ENCODE assay signal across 22 cellular contexts in genomic region chr19:711224-711623, GRCh38. TPM values are rescaled to one million over a fixed set of nuclear protein-coding genes. Genes with fewer than 3 reads are reported as not detected.
A peak's percentile ranks its signal among the peaks of the same experiment; 100 is the strongest.
DNase-seq lines count a peak whose midpoint lies in the region; ATAC-seq and TF ChIP-seq lines count a peak whose summit lies in the region.
"Had no signal": no experiment of that assay in that cellular context is flagged by ENCODE, and none has a peak within 500 bp of the region (broad histone marks: within the 10 kb centered on the region; RNA-seq: fewer than 3 reads in every experiment).

No MANE protein-coding gene starts in this region.

- no peak for DNase-seq in GM23338 (ENCODE audit: low spot score)
- no peak for DNase-seq in mesenchymal stem cell
- no peak for DNase-seq in GOT3 (lab: John Stamatoyannopoulos, UW)
- no peak for DNase-seq in cortex of kidney (lab: John Stamatoyannopoulos, UW)
- DNase-seq in D341Med (ENCODE audit: low spot score), result no peak
- DNase-seq in NCI-H1092 (lab: John Stamatoyannopoulos, UW), result no peak
- DNase-seq: activated CD4-positive, alpha-beta T cell treated with anti-CD3 and anti-CD28 coated beads, Interleukin-2, amount 50 U/mL, for 4 hours; activated naive CD4-positive, alpha-beta T cell treated with anti-CD3 and anti-CD28 coated beads for 36 hours; activated T-cell treated with anti-CD3 and anti-CD28 coated beads for 4 hours; dermis blood vessel endothelial cell; mammary epithelial cell; NCI-H1930; NCI-H446 treated with DMSO at 0.1 percent for 48 hours; stimulated activated naive B cell treated with anti-CD40 and anti-IgM and Interleukin-4, amounts not matched to agents 10 μg/mL and 1 μg/mL and 100 μg/mL, for 72 hours; T-helper 1 cell had no signal

- peaks cover 10% of the 10 kb centered on the region; the same call in 1 of the 2 replicates for H3K4me1 ChIP-seq in GM23338 (ENCODE audit: insufficient read depth)
- H3K4me1 ChIP-seq in mesenchymal stem cell (ENCODE audit: control insufficient read depth, insufficient read depth, low read depth, low read length), result peaks cover 20% of the 10 kb centered on the region
- H3K4me1 ChIP-seq in skeletal muscle tissue (ENCODE audit: control insufficient read depth in 3 of 3, insufficient read depth in 3 of 3, low read length in 3 of 3), result peaks cover 0 to 2% (median 0%) of the 10 kb centered on the region in 3 donors

- H3K4me3 ChIP-seq in GM23338 (no peak overlapping the region), mesenchymal stem cell (ENCODE audit: insufficient read depth in 1 of 2, low read depth in 1 of 2, low read length in 2 of 2) (peak overlapping the region in 1 of 2 experiments; percentile 80), skeletal muscle tissue (ENCODE audit: low read length in 3 of 3) (no peak overlapping the region)
- H3K4me3 ChIP-seq: K562 had no signal

- H3K14ac ChIP-seq in mesenchymal stem cell (ENCODE audit: low read length in 2 of 2), result no peak overlapping the region

- no peak for TF ChIP-seq CTCF in GM23338 (conservative IDR thresholded peaks at IDR 0.05; ENCODE audit: low read depth in 2 of 2)

- H3K79me1 ChIP-seq in mesenchymal stem cell (replicated peaks; ENCODE audit: low read length, poor library complexity, severe bottlenecking), result peaks cover 20% of the 10 kb centered on the region

- peaks cover 7% of the 10 kb centered on the region; the same call in 1 of the 3 replicates for H3K36me3 Mint-ChIP-seq in GM23338 (ENCODE audit: low read depth)

- H3K9me3 ChIP-seq in mesenchymal stem cell (ENCODE audit: control insufficient read depth, low read length), result peaks cover 6% of the 10 kb centered on the region
- H3K9me3 ChIP-seq in skeletal muscle tissue (ENCODE audit: control insufficient read depth in 3 of 3, low read length in 3 of 3), result peaks cover 3 to 6% (median 5%) of the 10 kb centered on the region in 3 donors

- H3K27me3 Mint-ChIP-seq in GM23338 (ENCODE audit: insufficient read depth, low read depth, poor library complexity), result peaks cover 15% of the 10 kb centered on the region

- H3K4me2 ChIP-seq in GM23338, result peak overlapping the region; percentile 38; the same call in 1 of the 2 replicates
- H3K4me2 ChIP-seq in mesenchymal stem cell (ENCODE audit: low read length, poor library complexity, severe bottlenecking), result no peak overlapping the region

- no peak overlapping the region for H2BK15ac ChIP-seq in mesenchymal stem cell (ENCODE audit: low read depth, poor library complexity, severe bottlenecking)

- WGBS in mesenchymal stem cell, result 56% methylated on average over 7 of the region's 8 CpGs

- no peak overlapping the region for H3K23ac ChIP-seq in mesenchymal stem cell (ENCODE audit: low read length in 2 of 2)

- H3F3A ChIP-seq in GM23338 (replicated peaks; ENCODE audit: low read depth), result 0 out of 2 replicates have a peak, but pooled peaks cover 16% of the 10 kb centered on the region

- H4K91ac ChIP-seq in mesenchymal stem cell (ENCODE audit: low read length), result no peak overlapping the region

- H3K27me3 ChIP-seq in GM23338 (ENCODE audit: insufficient read depth) (peaks cover 10% of the 10 kb centered on the region), mesenchymal stem cell (ENCODE audit: control insufficient read depth in 1 of 2, insufficient read depth in 1 of 2, low read length in 2 of 2) (no peaks in the 10 kb centered on the region), skeletal muscle tissue (ENCODE audit: control insufficient read depth in 3 of 3, insufficient read depth in 3 of 3, low read length in 3 of 3) (peaks cover 5 to 19% (median 12%) of the 10 kb centered on the region in 3 donors)

- H3K27ac ChIP-seq in GM23338 (ENCODE audit: low read depth), result no peak overlapping the region
- peak overlapping the region; percentile 67 for H3K27ac ChIP-seq in angular gyrus (ENCODE audit: low read depth, low read length)
- H3K27ac ChIP-seq in mesenchymal stem cell (ENCODE audit: low read length, poor library complexity, severe bottlenecking), result no peak overlapping the region
- H3K27ac ChIP-seq in skeletal muscle tissue (ENCODE audit: low read depth, low read length), result peak overlapping the region; percentile 36

- H3K9me2 ChIP-seq in GM23338 (ENCODE audit: insufficient read depth), result no peaks in the 10 kb centered on the region

- H2BK5ac ChIP-seq in mesenchymal stem cell (ENCODE audit: low read depth, low read length, poor library complexity, severe bottlenecking), result no peak overlapping the region

- H3K4me3 Mint-ChIP-seq in GM23338, result peak overlapping the region; percentile 53; the same call in 2 of the 3 replicates
- H3K4me3 Mint-ChIP-seq: activated naive CD4-positive, alpha-beta T cell treated with anti-CD3 and anti-CD28 coated beads for 36 hours; stimulated activated naive B cell treated with anti-CD40 and anti-IgM and Interleukin-4, amounts not matched to agents 10 μg/mL and 1 μg/mL and 100 μg/mL, for 72 hours had no signal

- no peak overlapping the region for H3K18ac ChIP-seq in mesenchymal stem cell (ENCODE audit: low read depth in 1 of 2, low read length in 2 of 2)

- H2AFZ ChIP-seq in GM23338, result no peak overlapping the region
- H2AFZ ChIP-seq in mesenchymal stem cell (ENCODE audit: low read depth, low read length), result no peak overlapping the region

- H3K4me1 Mint-ChIP-seq in GM23338, result peaks cover 13% of the 10 kb centered on the region
- H3K4me1 Mint-ChIP-seq: stimulated activated naive B cell treated with anti-CD40 and anti-IgM and Interleukin-4, amounts not matched to agents 10 μg/mL and 1 μg/mL and 100 μg/mL, for 72 hours had no signal

- no peak overlapping the region for H4K8ac ChIP-seq in mesenchymal stem cell (ENCODE audit: low read length)

- no peak overlapping the region for H2AK5ac ChIP-seq in mesenchymal stem cell (ENCODE audit: low read length, severe bottlenecking)

- no peak for ATAC-seq in GM23338
- ATAC-seq: K562; stimulated activated naive B cell treated with anti-CD40 and anti-IgM and Interleukin-4, amounts not matched to agents 10 μg/mL and 1 μg/mL and 100 μg/mL, for 72 hours had no signal

- H3K9ac ChIP-seq in mesenchymal stem cell (ENCODE audit: low read length), result peak overlapping the region; percentile 73
- H3K9ac ChIP-seq in skeletal muscle tissue (ENCODE audit: low read depth in 1 of 3, low read length in 3 of 3), result no peak overlapping the region

- no peaks in the 10 kb centered on the region for H3K79me2 ChIP-seq in GM23338 (replicated peaks; ENCODE audit: insufficient read depth)

- H3K27ac Mint-ChIP-seq in GM23338, result no peak overlapping the region
- H3K27ac Mint-ChIP-seq: activated naive CD4-positive, alpha-beta T cell treated with anti-CD3 and anti-CD28 coated beads for 36 hours; stimulated activated naive B cell treated with anti-CD40 and anti-IgM and Interleukin-4, amounts not matched to agents 10 μg/mL and 1 μg/mL and 100 μg/mL, for 72 hours had no signal

- H3K9me3 Mint-ChIP-seq in GM23338, result peaks cover 21% of the 10 kb centered on the region

- no peak overlapping the region for H3K4ac ChIP-seq in mesenchymal stem cell (ENCODE audit: low read depth in 1 of 2, low read length in 2 of 2)

- no peak overlapping the region for H2BK120ac ChIP-seq in mesenchymal stem cell (ENCODE audit: low read depth, low read length)

- H3K36me3 ChIP-seq in GM23338 (ENCODE audit: insufficient read depth), result no peaks in the 10 kb centered on the region
- peaks cover 5 to 21% of the 10 kb centered on the region in 2 experiments for H3K36me3 ChIP-seq in mesenchymal stem cell (ENCODE audit: control insufficient read depth in 1 of 2, insufficient read depth in 2 of 2, low read depth in 1 of 2, low read length in 2 of 2)
- H3K36me3 ChIP-seq in skeletal muscle tissue (ENCODE audit: control insufficient read depth in 3 of 3, insufficient read depth in 3 of 3, low read length in 3 of 3), result peaks cover 0 to 2% (median 0%) of the 10 kb centered on the region in 3 donors
- H3K36me3 ChIP-seq: HAP-1 had no signal

- 0 out of 2 replicates have a peak, but pooled peaks cover 6% of the 10 kb centered on the region for H4K20me1 ChIP-seq in GM23338 (replicated peaks; ENCODE audit: insufficient read depth)

- H2BK12ac ChIP-seq in mesenchymal stem cell (ENCODE audit: low read length in 2 of 2), result no peak overlapping the region

TF ChIP-seq in GM23338, 12 proteins besides CTCF, POLR2A, EP300 and RAD21 (continues in another document):
- TF ChIP-seq POLR2AphosphoS5 (IDR thresholded peaks at IDR 0.05; ENCODE audit: low read depth) (no peak), EZH2 (IDR thresholded peaks at IDR 0.05; ENCODE audit: low read depth, unreplicated experiment) (no peak), NANOG (IDR thresholded peaks at IDR 0.05; ENCODE audit: borderline replicate concordance) (no peak), CREB1 (CRISPR knock-in tag; IDR thresholded peaks at IDR 0.05; ENCODE audit: low read depth) (no peak)

RNA-seq across cellular contexts. Expression of gene PALM, which starts 2.5 kb away (rescaled TPM):
- 21.7 and 26.1 TPM in 2 replicates for total RNA-seq in GM23338 (2014; rRNA removed; shearing (Covaris generic))
- 3.8 and 4.8 TPM in 2 replicates for polyA plus RNA-seq in GM23338 (2016; fragmentation: Nextera tagmentation; extraction: Ambion mirVana)
- polyA plus RNA-seq in mesenchymal stem cell (2013, experiment 1 of 2), result 14.3 TPM
- 15.1 TPM for polyA plus RNA-seq in mesenchymal stem cell (2013, experiment 2 of 2)
- total RNA-seq in skeletal muscle tissue, result 13.0 TPM
- polyA plus RNA-seq: mammary epithelial cell had no signal

RNA-seq across cellular contexts. Expression of gene PRSS57, which starts 16.0 kb away (rescaled TPM):
- total RNA-seq in GM23338 (2014; rRNA removed; shearing (Covaris generic)), result not detected in 2 replicates
- polyA plus RNA-seq in GM23338 (2016; fragmentation: Nextera tagmentation; extraction: Ambion mirVana), result 0.21 and 0.34 TPM in 2 replicates
- polyA plus RNA-seq in mesenchymal stem cell (2013, experiment 1 of 2), result not detected
- polyA plus RNA-seq in mesenchymal stem cell (2013, experiment 2 of 2), result 0.04 TPM
- not detected for total RNA-seq in skeletal muscle tissue
- total RNA-seq: activated naive CD4-positive, alpha-beta T cell treated with anti-CD3 and anti-CD28 coated beads for 36 hours; dermis blood vessel endothelial cell; mammary epithelial cell; Right ventricle myocardium superior; ureter had no signal
- polyA plus RNA-seq: esophagus, mammary epithelial cell had no signal

RNA-seq across cellular contexts. Expression of gene FSTL3, which starts 35.0 kb away (rescaled TPM):
- total RNA-seq in GM23338 (2014; rRNA removed; shearing (Covaris generic)), result 10.1 and 12.5 TPM in 2 replicates
- polyA plus RNA-seq in GM23338 (2016; fragmentation: Nextera tagmentation; extraction: Ambion mirVana), result 2.9 and 3.1 TPM in 2 replicates
- polyA plus RNA-seq in mesenchymal stem cell (2013, experiment 1 of 2), result 33.8 TPM
- polyA plus RNA-seq in mesenchymal stem cell (2013, experiment 2 of 2), result 36.5 TPM
- total RNA-seq in skeletal muscle tissue, result 7.3 TPM

RNA-seq across cellular contexts. Expression of gene MISP, which starts 39.7 kb away (rescaled TPM):
- total RNA-seq in GM23338 (2014; rRNA removed; shearing (Covaris generic)), result 0.23 and 0.28 TPM in 2 replicates
- polyA plus RNA-seq in GM23338 (2016; fragmentation: Nextera tagmentation; extraction: Ambion mirVana), result 0.27 and 0.40 TPM in 2 replicates
- 0.06 TPM for polyA plus RNA-seq in mesenchymal stem cell (2013, experiment 1 of 2)
- polyA plus RNA-seq in mesenchymal stem cell (2013, experiment 2 of 2), result 0.01 TPM
- total RNA-seq in skeletal muscle tissue, result not detected
- total RNA-seq: activated naive CD4-positive, alpha-beta T cell treated with anti-CD3 and anti-CD28 coated beads for 36 hours; dermis blood vessel endothelial cell; Right ventricle myocardium superior had no signal

RNA-seq across cellular contexts. Expression of gene RNF126, which starts 48.2 kb away (rescaled TPM):
- 80.5 and 112 TPM in 2 replicates for total RNA-seq in GM23338 (2014; rRNA removed; shearing (Covaris generic))
- polyA plus RNA-seq in GM23338 (2016; fragmentation: Nextera tagmentation; extraction: Ambion mirVana), result 91.7 and 95.7 TPM in 2 replicates
- 41.9 TPM for polyA plus RNA-seq in mesenchymal stem cell (2013, experiment 1 of 2)
- polyA plus RNA-seq in mesenchymal stem cell (2013, experiment 2 of 2), result 43.6 TPM
- total RNA-seq in skeletal muscle tissue, result 12.0 TPM

Comparison
In these comparisons a context has a peak if more than half of its experiments do, and no peak if none do; other contexts are left out.
1. H3K27ac ChIP-seq: peak in angular gyrus (single experiment) and skeletal muscle tissue (single experiment); none in GM23338 (single experiment) and mesenchymal stem cell (single experiment).